10 cellular contexts compared by ENCODE assay signal in genomic region chr5:36373527-36374086, GRCh38.
DNase-seq lines count a peak whose midpoint lies in the region; ATAC-seq, FAIRE-seq and TF ChIP-seq lines count a peak whose summit lies in the region.
"Had no signal": no experiment of that assay in that cellular context is flagged by ENCODE, and none has a peak within 500 bp of the region (broad histone marks: within the 10 kb centered on the region; RNA-seq: fewer than 3 reads in every experiment).

No MANE protein-coding gene starts in this region.

- no peak for ATAC-seq in HG03342 (IDR thresholded peaks at IDR 0.05; ENCODE audit: unreplicated experiment)
- ATAC-seq: stimulated activated naive CD8-positive, alpha-beta T cell treated with anti-CD3 and anti-CD28 coated beads, Interleukin-15, amount 100 ng/mL, for 72 hours had no signal

- TF ChIP-seq CTCF in ascending aorta (IDR thresholded peaks at IDR 0.05) (no peak), thyroid gland (IDR thresholded peaks at IDR 0.05) (no peak), GM13976 (IDR thresholded peaks at IDR 0.05; ENCODE audit: borderline replicate concordance, control extremely low read depth, extremely low read depth, insufficient read depth, missing control alignments) (no peak)

- H3K27ac ChIP-seq in ascending aorta, result peak overlapping the region in 1 of 2 donors; percentile 33
- no peak overlapping the region for H3K27ac ChIP-seq in thyroid gland

- no peak for TF ChIP-seq POLR2A in thyroid gland (IDR thresholded peaks at IDR 0.05)

- in situ Hi-C loops in GM13976 (cut with MboI; ENCODE audit: low sequenced_read_pairs, unreplicated experiment), result no loop called here

- H3K36me3 ChIP-seq in ascending aorta (no peaks in the 10 kb centered on the region), thyroid gland (no peaks in the 10 kb centered on the region)

- WGBS in thyroid gland, 2 donors, result 89 to 92% methylated on average over 8 of the region's 8 CpGs

- H3K4me3 ChIP-seq in ascending aorta, result no peak overlapping the region
- H3K4me3 ChIP-seq in thyroid gland (replicated peaks in 1 of 3), result no peak overlapping the region

- DNase-seq in HTR-8/SVneo (ENCODE audit: insufficient read length, low spot score), result peak; percentile 53
- peak; percentile 72 to 87 for DNase-seq in ascending aorta (ENCODE audit: low spot score in 2 of 2)
- peak; percentile 83 for DNase-seq in iris pigment epithelial cell (ENCODE audit: low read depth)
- peak; percentile 11 to 41 for DNase-seq in thyroid gland
- DNase-seq in GM13976 (ENCODE audit: low spot score), result no peak
- no peak for DNase-seq in effector CD8-positive, alpha-beta T cell (lab: John Stamatoyannopoulos, UW)
- DNase-seq in activated naive CD4-positive, alpha-beta T cell treated with anti-CD3 and anti-CD28 coated beads, Interleukin-2, amount 50 U/mL, for 16 hours, result no peak
- DNase-seq: stimulated activated naive CD8-positive, alpha-beta T cell treated with anti-CD3 and anti-CD28 coated beads, Interleukin-15, amount 100 ng/mL, for 72 hours had no signal

- intact Hi-C loops in ascending aorta (cut with DNase I), result no loop called here
- intact Hi-C loops in thyroid gland (cut with DNase I), result no loop called here

- FAIRE-seq in HTR-8/SVneo (lab: Jason Lieb, UNC), result no peak
- FAIRE-seq: GM18507 had no signal

- H3K27me3 ChIP-seq in ascending aorta, result no peaks in the 10 kb centered on the region
- H3K27me3 ChIP-seq in thyroid gland, result no peaks in the 10 kb centered on the region

- H3K9me3 ChIP-seq in ascending aorta, result no peaks in the 10 kb centered on the region
- H3K9me3 ChIP-seq in thyroid gland, result no peaks in the 10 kb centered on the region

- no peaks in the 10 kb centered on the region for H3K4me1 ChIP-seq in ascending aorta
- H3K4me1 ChIP-seq in thyroid gland, result no peaks in the 10 kb centered on the region

Comparison
In these comparisons a context has a peak if more than half of its experiments do, and no peak if none do; other contexts are left out.
1. DNase-seq: peak in HTR-8/SVneo (single experiment), ascending aorta (2 of 2), iris pigment epithelial cell (single experiment) and thyroid gland (2 of 2); none in GM13976 (single experiment), effector CD8-positive, alpha-beta T cell (single experiment) and activated naive CD4-positive, alpha-beta T cell treated with anti-CD3 and anti-CD28 coated beads, Interleukin-2, amount 50 U/mL, for 16 hours (single experiment).